Comparison of ENCODE assay signal across 8 cellular contexts in the genomic region with DNA sequence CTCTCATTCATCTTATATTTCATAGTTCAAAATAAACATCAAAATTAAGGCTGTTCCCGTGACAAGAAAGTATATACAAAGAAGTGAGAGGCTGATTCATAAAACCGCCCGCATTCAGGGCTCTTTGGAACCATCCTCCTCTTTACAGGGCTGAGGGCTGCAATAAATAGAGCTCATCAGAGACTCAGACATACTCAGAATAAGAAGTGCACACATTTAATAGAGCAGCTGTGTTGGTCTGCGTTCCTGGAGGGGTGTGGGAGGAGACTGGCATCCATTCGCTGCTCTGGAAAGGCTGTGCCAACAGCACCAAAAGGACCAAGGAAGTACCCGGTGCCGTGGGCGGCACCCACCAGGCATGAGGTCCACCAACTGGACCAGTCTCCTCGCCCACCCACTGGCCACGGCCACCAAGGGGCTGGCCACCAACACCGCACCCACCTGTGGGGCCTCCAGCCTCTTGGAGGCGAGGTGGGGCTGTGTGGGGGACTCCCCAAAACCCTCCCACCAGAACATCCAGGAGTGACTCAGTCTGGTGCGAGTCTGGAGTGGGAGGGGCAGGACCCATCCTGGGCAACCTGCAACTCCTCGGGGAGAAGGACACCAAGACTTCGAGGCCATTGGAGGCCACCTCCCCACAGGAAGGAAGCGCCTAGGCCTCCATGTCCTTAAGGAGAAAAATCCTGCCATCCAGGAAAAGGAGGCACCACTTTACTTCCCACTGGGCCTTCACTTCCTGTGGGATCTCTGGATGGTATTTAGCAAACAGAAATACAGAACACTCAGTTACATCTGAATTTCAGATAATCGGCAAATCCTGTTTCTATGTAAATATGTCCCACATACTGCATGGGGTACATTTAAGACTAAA. TPM values are rescaled to one million over a fixed set of nuclear protein-coding genes. Genes with fewer than 3 reads are reported as not detected.
DNase-seq lines count a peak whose midpoint lies in the region; ATAC-seq and TF ChIP-seq lines count a peak whose summit lies in the region.

No MANE protein-coding gene starts in this region.

- no peak for DNase-seq in SK-N-MC (ENCODE audit: low read depth, low spot score)
- peak; percentile 22 for DNase-seq in astrocyte of the hippocampus (ENCODE audit: low read depth, low spot score)
- DNase-seq in stimulated activated CD4-positive, alpha-beta T cell treated with anti-CD3 and anti-CD28 coated beads, TNF-alpha, amount 100 ng/mL, for 24 hours (ENCODE audit: low read depth in 3 of 3) = peak; percentile 35 to 64 (median 62)
- DNase-seq in brain microvascular endothelial cell = no peak
- no peak for DNase-seq in prostate gland (ENCODE audit: low spot score)
- no peak for DNase-seq in A673 (ENCODE audit: low spot score)

- H3K4me1 ChIP-seq in DOHH2 (ENCODE audit: control insufficient read depth, low read length) = peaks cover 61% of the 10 kb centered on the region
- H3K4me1 ChIP-seq in prostate gland (replicated peaks) = no peaks in the 10 kb centered on the region
- H3K4me1 ChIP-seq in A673 (ENCODE audit: insufficient read depth, low read length, poor library complexity, severe bottlenecking) = no peaks in the 10 kb centered on the region

- peak overlapping the region; percentile 36 for H3K4me3 ChIP-seq in DOHH2 (ENCODE audit: low read length)
- H3K4me3 ChIP-seq in SK-N-MC = no peak overlapping the region
- H3K4me3 ChIP-seq in brain microvascular endothelial cell (ENCODE audit: low read depth, low read length) = no peak overlapping the region
- no peak overlapping the region for H3K4me3 ChIP-seq in prostate gland
- H3K4me3 ChIP-seq in A673 (ENCODE audit: low read depth, low read length, poor library complexity, severe bottlenecking) = no peak overlapping the region

- CTCF ChIA-PET in A673 (lab: Charles Lee) = no interaction called here

- no peak for TF ChIP-seq CTCF in DOHH2 (IDR thresholded peaks at IDR 0.05; ENCODE audit: low read depth, low read length, poor library complexity, severe bottlenecking)
- no peak for TF ChIP-seq CTCF in brain microvascular endothelial cell (IDR thresholded peaks at IDR 0.05; ENCODE audit: low read depth, low read length, missing control alignments)
- no peak for TF ChIP-seq CTCF in prostate gland (IDR thresholded peaks at IDR 0.05)
- TF ChIP-seq CTCF in A673 (conservative IDR thresholded peaks at IDR 0.05; ENCODE audit: low read depth, low read length) = no peak

- H3F3A ChIP-seq in DOHH2 (ENCODE audit: control insufficient read depth, insufficient read depth) = 0 out of 2 replicates have a peak, but pooled peaks cover 3% of the 10 kb centered on the region

- H3K9me2 ChIP-seq in DOHH2 (replicated peaks; ENCODE audit: control insufficient read depth, low read length) = no peaks in the 10 kb centered on the region

- H3K79me2 ChIP-seq in DOHH2 (ENCODE audit: control insufficient read depth, low read length) = no peaks in the 10 kb centered on the region

- H3K4me2 ChIP-seq in DOHH2 (ENCODE audit: low read length) = peak overlapping the region; percentile 59

- no peak overlapping the region for H3K9ac ChIP-seq in SK-N-MC (ENCODE audit: insufficient read length)

- no peak for TF ChIP-seq POLR2A in prostate gland (IDR thresholded peaks at IDR 0.05)

- in situ Hi-C loops in brain microvascular endothelial cell (cut with HindIII; ENCODE audit: low pct_ligation_motif_present, low sequenced_read_pairs) = no loop called here

- ATAC-seq in GM21786 (IDR thresholded peaks at IDR 0.05; ENCODE audit: unreplicated experiment) = peak; percentile 24

- no peaks in the 10 kb centered on the region for H4K20me1 ChIP-seq in DOHH2 (ENCODE audit: control insufficient read depth, insufficient read depth, low read depth, low read length)

- H3K27ac ChIP-seq in DOHH2 (ENCODE audit: low read depth, low read length) (peak overlapping the region; percentile 55), SK-N-MC (peak overlapping the region; percentile 96), brain microvascular endothelial cell (no peak overlapping the region), prostate gland (peak overlapping the region in 1 of 2 donors; percentile 14), A673 (ENCODE audit: low read depth, low read length, poor library complexity, severe bottlenecking) (no peak overlapping the region)

- H3K36me3 ChIP-seq in DOHH2 (ENCODE audit: control insufficient read depth, low read length) (no peaks in the 10 kb centered on the region; the same call in 1 of the 2 replicates), SK-N-MC (ENCODE audit: insufficient read depth, low read length) (no peaks in the 10 kb centered on the region), brain microvascular endothelial cell (replicated peaks) (no peaks in the 10 kb centered on the region), prostate gland (no peaks in the 10 kb centered on the region), A673 (ENCODE audit: insufficient read depth, low read length, poor library complexity, severe bottlenecking) (no peaks in the 10 kb centered on the region)

- BruUV-seq in A673 (replicated peaks; lab: Mats Ljungman, UMichigan) = no TSS peak

- intact Hi-C loops in prostate gland (cut with DNase I) (no loop called here), A673 (cut with micrococcal nuclease; ENCODE audit: unreplicated experiment) (no loop called here)

- H3K9me3 ChIP-seq in DOHH2 (ENCODE audit: control insufficient read depth, insufficient read depth, low read length) (no peaks in the 10 kb centered on the region), SK-N-MC (ENCODE audit: low read depth, low read length) (no peaks in the 10 kb centered on the region), prostate gland (no peaks in the 10 kb centered on the region), A673 (ENCODE audit: low read depth, low read length, poor library complexity, severe bottlenecking) (no peaks in the 10 kb centered on the region)

- POLR2A ChIA-PET in A673 (lab: Charles Lee; ENCODE audit: low non-redundant PET) = interaction anchor here (0.8 kb wide), 1 partner anchor 232 kb away, joined by 3 read pairs; no protein-coding TSS in a partner anchor

- 70% methylated on average over 17 of the region's 17 CpGs for WGBS in prostate gland

- H3K27me3 ChIP-seq in DOHH2 (ENCODE audit: control insufficient read depth, low read length) (no peaks in the 10 kb centered on the region), brain microvascular endothelial cell (replicated peaks) (no peaks in the 10 kb centered on the region), prostate gland (replicated peaks; ENCODE audit: insufficient read depth) (no peaks in the 10 kb centered on the region), A673 (replicated peaks; ENCODE audit: insufficient read depth, low read depth, low read length, poor library complexity) (no peaks in the 10 kb centered on the region)

RNA-seq across cellular contexts. Expression of a gene that starts 32.7 kb away (rescaled TPM):
- total RNA-seq in prostate gland (1 to 10 TPM; 6.1 to 6.4 TPM), A673 (2021) (11.9 and 14.3 TPM in 2 replicates)

Comparison
In these comparisons a context has a peak if more than half of its experiments do, and no peak if none do; other contexts are left out.
1. H3K27ac ChIP-seq: peak in DOHH2 (single experiment) and SK-N-MC (single experiment); none in brain microvascular endothelial cell (single experiment) and A673 (single experiment).
2. DNase-seq: peak in astrocyte of the hippocampus (single experiment) and stimulated activated CD4-positive, alpha-beta T cell treated with anti-CD3 and anti-CD28 coated beads, TNF-alpha, amount 100 ng/mL, for 24 hours (3 of 3); none in SK-N-MC (single experiment), brain microvascular endothelial cell (single experiment), prostate gland (single experiment) and A673 (single experiment).